In genomic region chr17:17835415-17836249, GRCh38 we compare ENCODE assay signal across 1 cellular context.
A peak's percentile ranks its signal among the peaks of the same experiment; 100 is the strongest.
TF ChIP-seq lines count a peak whose summit lies in the region.

No MANE protein-coding gene starts in this region.

TF ChIP-seq in K562, 482 proteins besides CTCF, POLR2A, EP300 and RAD21 (continued from another document):
- TF ChIP-seq HMBOX1 (IDR thresholded peaks at IDR 0.05) (no peak), FOS (IDR thresholded peaks at IDR 0.05; ENCODE audit: extremely low read depth, insufficient read length) (no peak), PCBP1 (IDR thresholded peaks at IDR 0.05; ENCODE audit: low read depth, low read length, poor library complexity, severe bottlenecking) (no peak), CBX3 (IDR thresholded peaks at IDR 0.05; ENCODE audit: borderline replicate concordance in 1 of 2, low read length in 2 of 2) (no peak), SMAD3 (CRISPR knock-in tag; conservative IDR thresholded peaks at IDR 0.05) (no peak), HSF4 (CRISPR knock-in tag; IDR thresholded peaks at IDR 0.05; ENCODE audit: borderline replicate concordance) (no peak), KHSRP (IDR thresholded peaks at IDR 0.05) (no peak), FOXK1 (CRISPR knock-in tag; IDR thresholded peaks at IDR 0.05; ENCODE audit: borderline replicate concordance) (no peak), SNIP1 (IDR thresholded peaks at IDR 0.05; ENCODE audit: low read depth) (no peak), CTBP1 (IDR thresholded peaks at IDR 0.05; ENCODE audit: borderline replicate concordance) (0 out of 2 replicates have a peak, but pooled peaks have one; percentile 8), RAD51 (IDR thresholded peaks at IDR 0.05; ENCODE audit: borderline replicate concordance, low read depth) (no peak), POLR2AphosphoS2 (IDR thresholded peaks at IDR 0.05; ENCODE audit: low read length) (no peak), POLR3G (IDR thresholded peaks at IDR 0.05; ENCODE audit: extremely low read depth, insufficient read length, insufficient replicate concordance) (no peak), PKNOX1 (IDR thresholded peaks at IDR 0.05) (peak; percentile 6; the same call in 1 of the 2 replicates), TRIM25 (IDR thresholded peaks at IDR 0.05; ENCODE audit: borderline replicate concordance) (no peak), ZNF143 (CRISPR knock-in tag; IDR thresholded peaks at IDR 0.05) (no peak), MEIS2 (IDR thresholded peaks at IDR 0.05; ENCODE audit: partially characterized antibody) (no peak), ZNF184 (CRISPR knock-in tag; IDR thresholded peaks at IDR 0.05) (no peak)
